ENCODE assay signal across 1 cellular context in genomic region chr10:133026726-133027395, GRCh38.
TF ChIP-seq lines count a peak whose summit lies in the region.

No MANE protein-coding gene starts in this region.

TF ChIP-seq in H1, 55 proteins besides CTCF, POLR2A, EP300 and RAD21 (continued from another document):
- TF ChIP-seq CREB1 (IDR thresholded peaks at IDR 0.05) = no peak
- no peak for TF ChIP-seq CBX5 (IDR thresholded peaks at IDR 0.05; ENCODE audit: low read depth, low read length)
- TF ChIP-seq GABPA (IDR thresholded peaks at IDR 0.05; ENCODE audit: borderline replicate concordance, insufficient read depth, low read length) = no peak
- no peak for TF ChIP-seq BACH1 (IDR thresholded peaks at IDR 0.05; ENCODE audit: low read length)
